ENCODE assay signal across 9 cellular contexts in genomic region chr7:155291045-155291530, GRCh38. TPM values are rescaled to one million over a fixed set of nuclear protein-coding genes. Genes with fewer than 3 reads are reported as not detected.
DNase-seq lines count a peak whose midpoint lies in the region; ATAC-seq and TF ChIP-seq lines count a peak whose summit lies in the region.
"Had no signal": no experiment of that assay in that cellular context is flagged by ENCODE, and none has a peak within 500 bp of the region (broad histone marks: within the 10 kb centered on the region; RNA-seq: fewer than 3 reads in every experiment).

No MANE protein-coding gene starts in this region.

- peak overlapping the region in 2 of 8 donors; percentile 38 to 42 for H3K27ac Mint-ChIP-seq in CD8-positive, alpha-beta memory T cell
- H3K27ac Mint-ChIP-seq: activated naive CD8-positive, alpha-beta T cell had no signal

- H3K4me3 ChIP-seq in CD8-positive, alpha-beta memory T cell (ENCODE audit: low read length), result no peak overlapping the region
- no peak overlapping the region for H3K4me3 ChIP-seq in adrenal gland

- no peaks in the 10 kb centered on the region for H3K9me3 Mint-ChIP-seq in CD8-positive, alpha-beta memory T cell

- intact Hi-C loops in adrenal gland (cut with DNase I), result no loop called here

- H3K4me3 Mint-ChIP-seq in CD8-positive, alpha-beta memory T cell, result no peak overlapping the region
- H3K4me3 Mint-ChIP-seq: activated naive CD8-positive, alpha-beta T cell had no signal

- ATAC-seq in GM21529 (IDR thresholded peaks at IDR 0.05; ENCODE audit: unreplicated experiment) (no peak), HG02610 (IDR thresholded peaks at IDR 0.05; ENCODE audit: unreplicated experiment) (no peak)

- CTCF ChIA-PET in CD8-positive, alpha-beta memory T cell (lab: Charles Lee), result no interaction called here

- peaks cover 3 to 25% (median 14%) of the 10 kb centered on the region in 3 donors for H3K4me1 Mint-ChIP-seq in CD8-positive, alpha-beta memory T cell

- DNase-seq in CD8-positive, alpha-beta memory T cell, result no peak
- DNase-seq in HK-2 (ENCODE audit: unreplicated experiment) (peak; percentile 80), adrenal gland (peak; percentile 85 to 94 (median 90)), lung microvascular endothelial cell (ENCODE audit: low read depth in 2 of 2) (peak; percentile 16 to 73), NCI-H128 (lab: John Stamatoyannopoulos, UW; ENCODE audit: unreplicated experiment) (no peak)
- DNase-seq in activated naive CD4-positive, alpha-beta T cell treated with Interleukin-2 at 50 U/mL for 16 hours, result no peak

- peaks cover 1% of the 10 kb centered on the region for H3K4me1 ChIP-seq in CD8-positive, alpha-beta memory T cell (ENCODE audit: insufficient read depth, low read length)
- H3K4me1 ChIP-seq in adrenal gland (replicated peaks in 1 of 2), result no peaks in the 10 kb centered on the region

- H3K36me3 ChIP-seq in CD8-positive, alpha-beta memory T cell (ENCODE audit: insufficient read depth, low read length), result no peaks in the 10 kb centered on the region
- H3K36me3 ChIP-seq in adrenal gland (replicated peaks in 1 of 2), result no peaks in the 10 kb centered on the region

- no peak for TF ChIP-seq POLR2A in adrenal gland (IDR thresholded peaks at IDR 0.05)

- peaks cover 0 to 2% (median 0%) of the 10 kb centered on the region in 3 donors for H3K36me3 Mint-ChIP-seq in CD8-positive, alpha-beta memory T cell
- H3K36me3 Mint-ChIP-seq: activated naive CD8-positive, alpha-beta T cell had no signal

- H3K9me3 ChIP-seq in CD8-positive, alpha-beta memory T cell (ENCODE audit: low read length), result no peaks in the 10 kb centered on the region
- H3K9me3 ChIP-seq in adrenal gland (replicated peaks in 1 of 3), result no peaks in the 10 kb centered on the region

- no peak for TF ChIP-seq CTCF in adrenal gland (IDR thresholded peaks at IDR 0.05)

- no peaks in the 10 kb centered on the region for H3K27me3 ChIP-seq in CD8-positive, alpha-beta memory T cell (ENCODE audit: insufficient read depth, low read length, poor library complexity, severe bottlenecking)
- no peaks in the 10 kb centered on the region for H3K27me3 ChIP-seq in adrenal gland

- 29 to 40% (median 32%) methylated on average over 4 to 5 of the region's 5 CpGs for WGBS in adrenal gland, 4 donors

- peak overlapping the region; percentile 20 for H3K27ac ChIP-seq in CD8-positive, alpha-beta memory T cell (ENCODE audit: low read depth, low read length)
- H3K27ac ChIP-seq in adrenal gland, result no peak overlapping the region

- POLR2A ChIA-PET in CD8-positive, alpha-beta memory T cell (lab: Charles Lee), result no interaction called here

- peaks cover 5 to 10% of the 10 kb centered on the region in 2 donors for H3K27me3 Mint-ChIP-seq in CD8-positive, alpha-beta memory T cell
- H3K27me3 Mint-ChIP-seq: activated naive CD8-positive, alpha-beta T cell had no signal

RNA-seq across cellular contexts. Expression of gene INSIG1, which starts 6.6 kb away (rescaled TPM):
- 10 to 100 TPM; 25.0 to 27.3 TPM for total RNA-seq in CD8-positive, alpha-beta memory T cell
- polyA plus RNA-seq in CD8-positive, alpha-beta memory T cell, result 29.5 TPM
- total RNA-seq in adrenal gland, result 100 to 1,000 TPM in 1 of 8 donors, 10 to 100 TPM in 7; 23.8 to 234 (median 56.1) TPM
- 100 to 1,000 TPM in 1 of 3 donors, 10 to 100 TPM in 1, 1 to 10 TPM in 1; 9.9 to 203 (median 28.8) TPM for polyA plus RNA-seq in adrenal gland
- 42.1 and 66.5 TPM in 2 replicates for total RNA-seq in lung microvascular endothelial cell

Comparison
In these comparisons a context has a peak if more than half of its experiments do, and no peak if none do; other contexts are left out.
1. DNase-seq: peak in HK-2 (single experiment), adrenal gland (7 of 7) and lung microvascular endothelial cell (2 of 2); none in CD8-positive, alpha-beta memory T cell (0 of 5), activated naive CD4-positive, alpha-beta T cell treated with Interleukin-2 at 50 U/mL for 16 hours (single experiment) and NCI-H128 (single experiment).